ENCODE assay signal across 2 cellular contexts in genomic region chr1:23743287-23744052, GRCh38.
TF ChIP-seq lines count a peak whose summit lies in the region.

Gene ELOA (plus strand): TSS chr1:23743471. CDS start chr1:23743504, 33 bp downstream.

TF ChIP-seq in HEK293, 187 proteins besides CTCF, POLR2A, EP300 and RAD21 (continued from another document):
- TF ChIP-seq ZNF677 (tag by site-specific recombination; IDR thresholded peaks at IDR 0.05) (peak; percentile 12; the same call in 1 of the 2 replicates), KLF1 (tag by site-specific recombination; IDR thresholded peaks at IDR 0.05) (0 out of 2 replicates have a peak, but pooled peaks have one; percentile 53)

TF ChIP-seq in GM12878, 131 proteins besides CTCF, POLR2A, EP300 and RAD21 (continued from another document and continues in another):
- TF ChIP-seq, protein P1, sequence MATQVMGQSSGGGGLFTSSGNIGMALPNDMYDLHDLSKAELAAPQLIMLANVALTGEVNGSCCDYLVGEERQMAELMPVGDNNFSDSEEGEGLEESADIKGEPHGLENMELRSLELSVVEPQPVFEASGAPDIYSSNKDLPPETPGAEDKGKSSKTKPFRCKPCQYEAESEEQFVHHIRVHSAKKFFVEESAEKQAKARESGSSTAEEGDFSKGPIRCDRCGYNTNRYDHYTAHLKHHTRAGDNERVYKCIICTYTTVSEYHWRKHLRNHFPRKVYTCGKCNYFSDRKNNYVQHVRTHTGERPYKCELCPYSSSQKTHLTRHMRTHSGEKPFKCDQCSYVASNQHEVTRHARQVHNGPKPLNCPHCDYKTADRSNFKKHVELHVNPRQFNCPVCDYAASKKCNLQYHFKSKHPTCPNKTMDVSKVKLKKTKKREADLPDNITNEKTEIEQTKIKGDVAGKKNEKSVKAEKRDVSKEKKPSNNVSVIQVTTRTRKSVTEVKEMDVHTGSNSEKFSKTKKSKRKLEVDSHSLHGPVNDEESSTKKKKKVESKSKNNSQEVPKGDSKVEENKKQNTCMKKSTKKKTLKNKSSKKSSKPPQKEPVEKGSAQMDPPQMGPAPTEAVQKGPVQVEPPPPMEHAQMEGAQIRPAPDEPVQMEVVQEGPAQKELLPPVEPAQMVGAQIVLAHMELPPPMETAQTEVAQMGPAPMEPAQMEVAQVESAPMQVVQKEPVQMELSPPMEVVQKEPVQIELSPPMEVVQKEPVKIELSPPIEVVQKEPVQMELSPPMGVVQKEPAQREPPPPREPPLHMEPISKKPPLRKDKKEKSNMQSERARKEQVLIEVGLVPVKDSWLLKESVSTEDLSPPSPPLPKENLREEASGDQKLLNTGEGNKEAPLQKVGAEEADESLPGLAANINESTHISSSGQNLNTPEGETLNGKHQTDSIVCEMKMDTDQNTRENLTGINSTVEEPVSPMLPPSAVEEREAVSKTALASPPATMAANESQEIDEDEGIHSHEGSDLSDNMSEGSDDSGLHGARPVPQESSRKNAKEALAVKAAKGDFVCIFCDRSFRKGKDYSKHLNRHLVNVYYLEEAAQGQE (IDR thresholded peaks at IDR 0.05; ENCODE audit: low read depth, low read length), result no peak
- TF ChIP-seq GABPA (IDR thresholded peaks at IDR 0.05; ENCODE audit: low read depth) (peak; percentile 83), TCF7 (IDR thresholded peaks at IDR 0.05; ENCODE audit: borderline replicate concordance) (no peak), NR2C2 (IDR thresholded peaks at IDR 0.05; ENCODE audit: borderline replicate concordance, control insufficient read depth, insufficient read length, low read depth) (no peak), CEBPB (IDR thresholded peaks at IDR 0.05; ENCODE audit: borderline replicate concordance in 1 of 2, low read depth in 2 of 2, low read length in 2 of 2) (no peak), PBX3 (IDR thresholded peaks at IDR 0.05; ENCODE audit: insufficient replicate concordance, low read depth, low read length) (no peak), HCFC1 (IDR thresholded peaks at IDR 0.05; ENCODE audit: low read length) (peak; percentile 59), IRF5 (IDR thresholded peaks at IDR 0.05; ENCODE audit: borderline replicate concordance) (no peak), NFYA (IDR thresholded peaks at IDR 0.05; ENCODE audit: borderline replicate concordance, low read depth, low read length) (no peak), EGR1 (IDR thresholded peaks at IDR 0.05; ENCODE audit: borderline replicate concordance in 1 of 2, low read depth in 2 of 2, low read length in 2 of 2) (no peak), PML (IDR thresholded peaks at IDR 0.05; ENCODE audit: low read length) (no peak; the same call in 1 of the 2 replicates), RELA (IDR thresholded peaks at IDR 0.05; ENCODE audit: borderline replicate concordance, partially characterized antibody) (peak; percentile 31), ATF2 (IDR thresholded peaks at IDR 0.05; ENCODE audit: low read length) (no peak), KAT2A (conservative IDR thresholded peaks at IDR 0.05; ENCODE audit: control insufficient read depth, low read depth, low read length) (no peak), ZNF274 (IDR thresholded peaks at IDR 0.05; ENCODE audit: insufficient read depth, insufficient read length) (no peak), SMC3 (IDR thresholded peaks at IDR 0.05; ENCODE audit: borderline replicate concordance, low read length) (no peak), ZBTB11 (CRISPR knock-in tag; IDR thresholded peaks at IDR 0.05) (peak; percentile 57), SREBF1 (IDR thresholded peaks at IDR 0.05; ENCODE audit: low read length) (no peak), ASH2L (IDR thresholded peaks at IDR 0.05; ENCODE audit: borderline replicate concordance, low read depth) (no peak; the same call in 1 of the 2 replicates), CHD2 (IDR thresholded peaks at IDR 0.05; ENCODE audit: borderline replicate concordance, low read depth, low read length) (peak; percentile 20; the same call in 1 of the 2 replicates), BACH1 (IDR thresholded peaks at IDR 0.05; ENCODE audit: borderline replicate concordance) (peak; percentile 74; the same call in 1 of the 2 replicates), SRF (IDR thresholded peaks at IDR 0.05; ENCODE audit: low read depth in 2 of 2, low read length in 2 of 2) (no peak), CREB1 (IDR thresholded peaks at IDR 0.05; ENCODE audit: low read depth) (peak; percentile 79), E2F4 (IDR thresholded peaks at IDR 0.05; ENCODE audit: low read depth, low read length) (no peak)
- TF ChIP-seq, protein P2, sequence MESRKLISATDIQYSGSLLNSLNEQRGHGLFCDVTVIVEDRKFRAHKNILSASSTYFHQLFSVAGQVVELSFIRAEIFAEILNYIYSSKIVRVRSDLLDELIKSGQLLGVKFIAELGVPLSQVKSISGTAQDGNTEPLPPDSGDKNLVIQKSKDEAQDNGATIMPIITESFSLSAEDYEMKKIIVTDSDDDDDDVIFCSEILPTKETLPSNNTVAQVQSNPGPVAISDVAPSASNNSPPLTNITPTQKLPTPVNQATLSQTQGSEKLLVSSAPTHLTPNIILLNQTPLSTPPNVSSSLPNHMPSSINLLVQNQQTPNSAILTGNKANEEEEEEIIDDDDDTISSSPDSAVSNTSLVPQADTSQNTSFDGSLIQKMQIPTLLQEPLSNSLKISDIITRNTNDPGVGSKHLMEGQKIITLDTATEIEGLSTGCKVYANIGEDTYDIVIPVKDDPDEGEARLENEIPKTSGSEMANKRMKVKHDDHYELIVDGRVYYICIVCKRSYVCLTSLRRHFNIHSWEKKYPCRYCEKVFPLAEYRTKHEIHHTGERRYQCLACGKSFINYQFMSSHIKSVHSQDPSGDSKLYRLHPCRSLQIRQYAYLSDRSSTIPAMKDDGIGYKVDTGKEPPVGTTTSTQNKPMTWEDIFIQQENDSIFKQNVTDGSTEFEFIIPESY (IDR thresholded peaks at IDR 0.05), result no peak
- TF ChIP-seq, protein P3, sequence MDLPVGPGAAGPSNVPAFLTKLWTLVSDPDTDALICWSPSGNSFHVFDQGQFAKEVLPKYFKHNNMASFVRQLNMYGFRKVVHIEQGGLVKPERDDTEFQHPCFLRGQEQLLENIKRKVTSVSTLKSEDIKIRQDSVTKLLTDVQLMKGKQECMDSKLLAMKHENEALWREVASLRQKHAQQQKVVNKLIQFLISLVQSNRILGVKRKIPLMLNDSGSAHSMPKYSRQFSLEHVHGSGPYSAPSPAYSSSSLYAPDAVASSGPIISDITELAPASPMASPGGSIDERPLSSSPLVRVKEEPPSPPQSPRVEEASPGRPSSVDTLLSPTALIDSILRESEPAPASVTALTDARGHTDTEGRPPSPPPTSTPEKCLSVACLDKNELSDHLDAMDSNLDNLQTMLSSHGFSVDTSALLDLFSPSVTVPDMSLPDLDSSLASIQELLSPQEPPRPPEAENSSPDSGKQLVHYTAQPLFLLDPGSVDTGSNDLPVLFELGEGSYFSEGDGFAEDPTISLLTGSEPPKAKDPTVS (IDR thresholded peaks at IDR 0.05; ENCODE audit: low read depth, low read length), result no peak
- TF ChIP-seq, protein P4, sequence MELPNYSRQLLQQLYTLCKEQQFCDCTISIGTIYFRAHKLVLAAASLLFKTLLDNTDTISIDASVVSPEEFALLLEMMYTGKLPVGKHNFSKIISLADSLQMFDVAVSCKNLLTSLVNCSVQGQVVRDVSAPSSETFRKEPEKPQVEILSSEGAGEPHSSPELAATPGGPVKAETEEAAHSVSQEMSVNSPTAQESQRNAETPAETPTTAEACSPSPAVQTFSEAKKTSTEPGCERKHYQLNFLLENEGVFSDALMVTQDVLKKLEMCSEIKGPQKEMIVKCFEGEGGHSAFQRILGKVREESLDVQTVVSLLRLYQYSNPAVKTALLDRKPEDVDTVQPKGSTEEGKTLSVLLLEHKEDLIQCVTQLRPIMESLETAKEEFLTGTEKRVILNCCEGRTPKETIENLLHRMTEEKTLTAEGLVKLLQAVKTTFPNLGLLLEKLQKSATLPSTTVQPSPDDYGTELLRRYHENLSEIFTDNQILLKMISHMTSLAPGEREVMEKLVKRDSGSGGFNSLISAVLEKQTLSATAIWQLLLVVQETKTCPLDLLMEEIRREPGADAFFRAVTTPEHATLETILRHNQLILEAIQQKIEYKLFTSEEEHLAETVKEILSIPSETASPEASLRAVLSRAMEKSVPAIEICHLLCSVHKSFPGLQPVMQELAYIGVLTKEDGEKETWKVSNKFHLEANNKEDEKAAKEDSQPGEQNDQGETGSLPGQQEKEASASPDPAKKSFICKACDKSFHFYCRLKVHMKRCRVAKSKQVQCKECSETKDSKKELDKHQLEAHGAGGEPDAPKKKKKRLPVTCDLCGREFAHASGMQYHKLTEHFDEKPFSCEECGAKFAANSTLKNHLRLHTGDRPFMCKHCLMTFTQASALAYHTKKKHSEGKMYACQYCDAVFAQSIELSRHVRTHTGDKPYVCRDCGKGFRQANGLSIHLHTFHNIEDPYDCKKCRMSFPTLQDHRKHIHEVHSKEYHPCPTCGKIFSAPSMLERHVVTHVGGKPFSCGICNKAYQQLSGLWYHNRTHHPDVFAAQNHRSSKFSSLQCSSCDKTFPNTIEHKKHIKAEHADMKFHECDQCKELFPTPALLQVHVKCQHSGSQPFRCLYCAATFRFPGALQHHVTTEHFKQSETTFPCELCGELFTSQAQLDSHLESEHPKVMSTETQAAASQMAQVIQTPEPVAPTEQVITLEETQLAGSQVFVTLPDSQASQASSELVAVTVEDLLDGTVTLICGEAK (IDR thresholded peaks at IDR 0.05; ENCODE audit: borderline replicate concordance), result peak; percentile 55
- TF ChIP-seq, protein P5, sequence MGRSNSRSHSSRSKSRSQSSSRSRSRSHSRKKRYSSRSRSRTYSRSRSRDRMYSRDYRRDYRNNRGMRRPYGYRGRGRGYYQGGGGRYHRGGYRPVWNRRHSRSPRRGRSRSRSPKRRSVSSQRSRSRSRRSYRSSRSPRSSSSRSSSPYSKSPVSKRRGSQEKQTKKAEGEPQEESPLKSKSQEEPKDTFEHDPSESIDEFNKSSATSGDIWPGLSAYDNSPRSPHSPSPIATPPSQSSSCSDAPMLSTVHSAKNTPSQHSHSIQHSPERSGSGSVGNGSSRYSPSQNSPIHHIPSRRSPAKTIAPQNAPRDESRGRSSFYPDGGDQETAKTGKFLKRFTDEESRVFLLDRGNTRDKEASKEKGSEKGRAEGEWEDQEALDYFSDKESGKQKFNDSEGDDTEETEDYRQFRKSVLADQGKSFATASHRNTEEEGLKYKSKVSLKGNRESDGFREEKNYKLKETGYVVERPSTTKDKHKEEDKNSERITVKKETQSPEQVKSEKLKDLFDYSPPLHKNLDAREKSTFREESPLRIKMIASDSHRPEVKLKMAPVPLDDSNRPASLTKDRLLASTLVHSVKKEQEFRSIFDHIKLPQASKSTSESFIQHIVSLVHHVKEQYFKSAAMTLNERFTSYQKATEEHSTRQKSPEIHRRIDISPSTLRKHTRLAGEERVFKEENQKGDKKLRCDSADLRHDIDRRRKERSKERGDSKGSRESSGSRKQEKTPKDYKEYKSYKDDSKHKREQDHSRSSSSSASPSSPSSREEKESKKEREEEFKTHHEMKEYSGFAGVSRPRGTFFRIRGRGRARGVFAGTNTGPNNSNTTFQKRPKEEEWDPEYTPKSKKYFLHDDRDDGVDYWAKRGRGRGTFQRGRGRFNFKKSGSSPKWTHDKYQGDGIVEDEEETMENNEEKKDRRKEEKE (IDR thresholded peaks at IDR 0.05), result no peak
